In genomic region chr17:9236286-9237052, GRCh38 we compare ENCODE assay signal across 15 cellular contexts.
DNase-seq lines count a peak whose midpoint lies in the region; ATAC-seq and TF ChIP-seq lines count a peak whose summit lies in the region.
"Had no signal": no experiment of that assay in that cellular context is flagged by ENCODE, and none has a peak within 500 bp of the region (broad histone marks: within the 10 kb centered on the region; RNA-seq: fewer than 3 reads in every experiment).

No MANE protein-coding gene starts in this region.

- H3K4me3 ChIP-seq in left ventricle myocardium inferior (no peak overlapping the region), astrocyte of the spinal cord (ENCODE audit: low read depth, low read length) (no peak overlapping the region), thoracic aorta (no peak overlapping the region), testis (no peak overlapping the region)
- H3K4me3 ChIP-seq: K562 had no signal

- H3K27ac ChIP-seq in left ventricle myocardium inferior (replicated peaks), result no peak overlapping the region
- peak overlapping the region; percentile 59 to 92 for H3K27ac ChIP-seq in thoracic aorta
- H3K27ac ChIP-seq in testis, result no peak overlapping the region
- H3K27ac ChIP-seq: 22Rv1 had no signal

- in situ Hi-C loops in astrocyte of the spinal cord (cut with HindIII; ENCODE audit: low sequenced_read_pairs), result no loop called here

- WGBS in testis, 2 donors, result 90 to 94% methylated on average over 2 to 7 of the region's 7 CpGs

- intact Hi-C loops in Right ventricle myocardium inferior (cut with DNase I), result no loop called here
- intact Hi-C loops in left ventricle myocardium inferior (cut with micrococcal nuclease), result no loop called here
- intact Hi-C loops in testis (cut with DNase I; ENCODE audit: low total_unique reads), result no loop called here

- peak; percentile 57 for DNase-seq in Right ventricle myocardium inferior (ENCODE audit: missing footprints)
- no peak for DNase-seq in left ventricle myocardium inferior
- peak; percentile 23 for DNase-seq in astrocyte of the spinal cord (ENCODE audit: low read depth, low spot score)
- peak; percentile 11 for DNase-seq in kidney tubule cell (ENCODE audit: low spot score)
- no peak for DNase-seq in thoracic aorta (ENCODE audit: low spot score)
- DNase-seq in NCI-H128 (lab: John Stamatoyannopoulos, UW; ENCODE audit: unreplicated experiment), result no peak
- DNase-seq in testis, result no peak
- DNase-seq in activated effector memory CD4-positive, alpha-beta T cell treated with Interleukin-2 at 50 U/mL for 16 hours, result no peak
- DNase-seq: CD8-positive, alpha-beta T cell; H9; NCI-H146; NCI-H2081; NCI-H510A had no signal

- TF ChIP-seq POLR2A in testis (IDR thresholded peaks at IDR 0.05), result no peak

- H3K9me3 ChIP-seq in left ventricle myocardium inferior (replicated peaks), result no peaks in the 10 kb centered on the region
- no peaks in the 10 kb centered on the region for H3K9me3 ChIP-seq in thoracic aorta
- no peaks in the 10 kb centered on the region for H3K9me3 ChIP-seq in testis

- peaks cover 28% of the 10 kb centered on the region for H3K4me1 ChIP-seq in left ventricle myocardium inferior
- peaks cover 21 to 52% of the 10 kb centered on the region in 2 donors for H3K4me1 ChIP-seq in thoracic aorta (ENCODE audit: control insufficient read depth in 1 of 2, low read depth in 2 of 2)
- peaks cover 12% of the 10 kb centered on the region for H3K4me1 ChIP-seq in testis

- ATAC-seq in Right ventricle myocardium inferior (no peak), thoracic aorta (ENCODE audit: insufficient number of reproducible peaks, low FRiP score, low read depth) (no peak)
- ATAC-seq: CD8-positive, alpha-beta T cell; K562 had no signal

- H3K27me3 ChIP-seq in left ventricle myocardium inferior (ENCODE audit: low read depth) (no peaks in the 10 kb centered on the region), thoracic aorta (replicated peaks; ENCODE audit: insufficient read depth) (no peaks in the 10 kb centered on the region), testis (no peaks in the 10 kb centered on the region)

- TF ChIP-seq CTCF in left ventricle myocardium inferior (IDR thresholded peaks at IDR 0.05; ENCODE audit: borderline replicate concordance) (no peak), astrocyte of the spinal cord (IDR thresholded peaks at IDR 0.05; ENCODE audit: low read depth, low read length) (no peak), thoracic aorta (IDR thresholded peaks at IDR 0.05) (no peak), testis (IDR thresholded peaks at IDR 0.05) (no peak)

- H3K36me3 ChIP-seq in left ventricle myocardium inferior (no peaks in the 10 kb centered on the region), thoracic aorta (no peaks in the 10 kb centered on the region), testis (ENCODE audit: low read depth, missing control alignments) (no peaks in the 10 kb centered on the region)

Comparison
In these comparisons a context has a peak if more than half of its experiments do, and no peak if none do; other contexts are left out.
1. DNase-seq: peak in Right ventricle myocardium inferior (single experiment), astrocyte of the spinal cord (single experiment) and kidney tubule cell (single experiment); none in left ventricle myocardium inferior (single experiment), thoracic aorta (single experiment), NCI-H128 (single experiment), testis (single experiment) and activated effector memory CD4-positive, alpha-beta T cell treated with Interleukin-2 at 50 U/mL for 16 hours (single experiment).
2. H3K27ac ChIP-seq: peak in thoracic aorta (2 of 2); none in left ventricle myocardium inferior (single experiment) and testis (0 of 2).